15 cellular contexts compared by ENCODE assay signal in the genomic region with DNA sequence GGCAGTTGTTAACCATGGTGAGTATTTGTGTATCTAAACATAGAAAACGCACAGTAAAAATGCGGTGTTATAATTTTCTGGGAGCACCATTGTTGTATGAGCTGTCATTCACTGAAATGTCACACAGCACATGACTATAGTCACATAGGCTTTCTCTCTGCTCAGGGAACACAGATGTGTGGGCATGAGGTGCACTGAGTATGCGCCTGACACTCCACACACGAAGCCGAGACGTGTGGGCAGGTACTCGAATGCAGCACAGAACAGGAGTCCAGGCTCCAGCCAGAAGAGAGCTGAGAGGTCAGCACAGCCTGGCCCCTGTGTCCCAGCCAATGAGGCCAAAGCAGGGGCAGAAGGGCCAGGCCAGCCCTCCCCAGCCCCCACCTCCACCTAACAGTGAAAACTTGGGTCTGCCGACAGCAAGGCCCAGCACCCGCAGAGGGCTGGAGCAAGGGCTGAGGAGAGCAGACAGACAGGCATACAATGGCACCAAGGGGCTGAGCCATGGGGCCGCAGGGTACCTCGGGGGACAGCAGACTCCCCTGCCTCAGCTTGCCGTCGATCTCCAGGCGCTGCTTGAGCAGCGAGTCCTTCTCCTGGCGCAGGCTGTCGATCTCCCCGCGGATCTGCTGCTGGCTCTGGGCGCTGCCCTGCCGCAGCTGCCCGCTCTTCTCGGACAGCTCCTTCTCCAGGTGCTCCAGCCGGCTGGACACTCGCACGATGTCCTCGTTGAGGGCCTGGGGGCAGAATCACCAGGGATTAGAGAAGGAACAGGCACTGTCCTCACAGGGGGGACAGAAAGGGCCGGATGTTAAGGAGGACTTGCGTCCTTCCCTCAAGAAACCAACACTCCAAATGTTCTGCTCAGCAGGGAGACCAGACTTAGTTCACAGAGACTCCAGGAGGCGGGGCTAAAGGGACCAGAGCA. TPM values are rescaled to one million over a fixed set of nuclear protein-coding genes. Genes with fewer than 3 reads are reported as not detected.
A peak's percentile ranks its signal among the peaks of the same experiment; 100 is the strongest.
DNase-seq lines count a peak whose midpoint lies in the region; ATAC-seq and TF ChIP-seq lines count a peak whose summit lies in the region.
"Had no signal": no experiment of that assay in that cellular context is flagged by ENCODE, and none has a peak within 500 bp of the region (broad histone marks: within the 10 kb centered on the region; RNA-seq: fewer than 3 reads in every experiment).

No MANE protein-coding gene starts in this region.

- H3K27ac Mint-ChIP-seq in Calu3 (ENCODE audit: unreplicated experiment) (peak overlapping the region; percentile 25), GM23338 (no peak overlapping the region), nephron progenitor cell (peak overlapping the region; percentile 92)
- H3K27ac Mint-ChIP-seq in activated T-helper 1 cell treated with anti-CD3 and anti-CD28 coated beads, Interleukin-12 subunit alpha, Interleukin-12 subunit beta, Interleukin-2, Interleukin-4 antibody, amounts not matched to agents 30 ng/mL and 10 ng/mL and 1 ng/mL, durations not matched to agents 14 hours and 24 hours and 36 hours: no peak overlapping the region
- H3K27ac Mint-ChIP-seq: activated naive CD4-positive, alpha-beta T cell treated with anti-CD3 and anti-CD28 coated beads, Interleukin-2, amount 50 U/mL, for 24 hours had no signal

- DNase-seq in Calu3 (no peak), GM23338 (ENCODE audit: low spot score) (peak; percentile 22), caudate nucleus (lab: John Stamatoyannopoulos, UW) (peak in 36 of 61 donors; percentile 5 to 75 (median 37)), nephron progenitor cell (no peak), NCI-H1930 (lab: John Stamatoyannopoulos, UW) (no peak)
- no peak for DNase-seq in activated T-helper 1 cell treated with anti-CD3 and anti-CD28 coated beads, Interleukin-12 subunit alpha, Interleukin-12 subunit beta, Interleukin-2, Interleukin-4 antibody, amounts not matched to agents 30 ng/mL and 10 ng/mL and 1 ng/mL, durations not matched to agents 14 hours and 24 hours and 36 hours (ENCODE audit: low spot score)
- DNase-seq: NCI-H69; OCI-M1; ovary; stimulated activated CD4-positive, alpha-beta T cell treated with anti-CD3 and anti-CD28 coated beads, Interleukin-2, amount 100 ng/mL, for 24 hours had no signal

- 0 out of 2 replicates have a peak, but pooled peaks cover 4% of the 10 kb centered on the region for H3K79me2 ChIP-seq in GM23338 (replicated peaks; ENCODE audit: insufficient read depth)

- H3K4me2 ChIP-seq in GM23338: no peak overlapping the region

- no peaks in the 10 kb centered on the region for H3K9me2 ChIP-seq in GM23338 (ENCODE audit: insufficient read depth)

- H3K9me3 Mint-ChIP-seq in Calu3 (ENCODE audit: low read depth, unreplicated experiment) (peaks cover 6% of the 10 kb centered on the region), GM23338 (peaks cover 57% of the 10 kb centered on the region), nephron progenitor cell (peaks cover 38% of the 10 kb centered on the region)
- peaks cover 4% of the 10 kb centered on the region for H3K9me3 Mint-ChIP-seq in activated T-helper 1 cell treated with anti-CD3 and anti-CD28 coated beads, Interleukin-12 subunit alpha, Interleukin-12 subunit beta, Interleukin-2, Interleukin-4 antibody, amounts not matched to agents 30 ng/mL and 10 ng/mL and 1 ng/mL, durations not matched to agents 14 hours and 24 hours and 36 hours
- H3K9me3 Mint-ChIP-seq: activated naive CD4-positive, alpha-beta T cell treated with anti-CD3 and anti-CD28 coated beads, Interleukin-2, amount 50 U/mL, for 24 hours had no signal

- H3K4me1 ChIP-seq in GM23338 (ENCODE audit: insufficient read depth): no peaks in the 10 kb centered on the region
- H3K4me1 ChIP-seq: SJSA1 had no signal

- H4K20me1 ChIP-seq in GM23338 (replicated peaks; ENCODE audit: insufficient read depth): peaks cover 9% of the 10 kb centered on the region

- H3K4me3 Mint-ChIP-seq in Calu3 (ENCODE audit: low read depth, unreplicated experiment) (no peak overlapping the region), GM23338 (no peak overlapping the region), nephron progenitor cell (no peak overlapping the region)
- no peak overlapping the region for H3K4me3 Mint-ChIP-seq in activated T-helper 1 cell treated with anti-CD3 and anti-CD28 coated beads, Interleukin-12 subunit alpha, Interleukin-12 subunit beta, Interleukin-2, Interleukin-4 antibody, amounts not matched to agents 30 ng/mL and 10 ng/mL and 1 ng/mL, durations not matched to agents 14 hours and 24 hours and 36 hours
- H3K4me3 Mint-ChIP-seq: activated naive CD4-positive, alpha-beta T cell treated with anti-CD3 and anti-CD28 coated beads, Interleukin-2, amount 50 U/mL, for 24 hours had no signal

- no peaks in the 10 kb centered on the region for H3K27me3 Mint-ChIP-seq in Calu3 (ENCODE audit: unreplicated experiment)
- H3K27me3 Mint-ChIP-seq in GM23338 (ENCODE audit: insufficient read depth, low read depth, poor library complexity): peaks cover 39% of the 10 kb centered on the region
- peaks cover 3% of the 10 kb centered on the region for H3K27me3 Mint-ChIP-seq in nephron progenitor cell (ENCODE audit: low read depth, poor library complexity)
- H3K27me3 Mint-ChIP-seq in activated T-helper 1 cell treated with anti-CD3 and anti-CD28 coated beads, Interleukin-12 subunit alpha, Interleukin-12 subunit beta, Interleukin-2, Interleukin-4 antibody, amounts not matched to agents 30 ng/mL and 10 ng/mL and 1 ng/mL, durations not matched to agents 14 hours and 24 hours and 36 hours (ENCODE audit: insufficient read depth): no peaks in the 10 kb centered on the region
- H3K27me3 Mint-ChIP-seq: activated naive CD4-positive, alpha-beta T cell treated with anti-CD3 and anti-CD28 coated beads, Interleukin-2, amount 50 U/mL, for 24 hours had no signal

- intact Hi-C loops in Calu3 (cut with micrococcal nuclease; ENCODE audit: unreplicated experiment): no loop called here
- intact Hi-C loops in activated T-helper 1 cell treated with anti-CD3 and anti-CD28 coated beads, Interleukin-12 subunit alpha, Interleukin-12 subunit beta, Interleukin-2, Interleukin-4 antibody, amounts not matched to agents 30 ng/mL and 10 ng/mL and 1 ng/mL, durations not matched to agents 14 hours and 24 hours and 36 hours (cut with micrococcal nuclease): no loop called here

- no peak for TF ChIP-seq CTCF in Calu3 (IDR thresholded peaks at IDR 0.05; ENCODE audit: unreplicated experiment)
- no peak for TF ChIP-seq CTCF in GM23338 (conservative IDR thresholded peaks at IDR 0.05; ENCODE audit: low read depth in 2 of 2)
- TF ChIP-seq CTCF in nephron progenitor cell (IDR thresholded peaks at IDR 0.05): no peak

- ATAC-seq in GM23338: no peak; the same call in 2 of the 3 replicates
- ATAC-seq in HG02571 (IDR thresholded peaks at IDR 0.05; ENCODE audit: unreplicated experiment): no peak

- peaks cover 3% of the 10 kb centered on the region; the same call in 1 of the 2 replicates for H3F3A ChIP-seq in GM23338 (replicated peaks; ENCODE audit: low read depth)

- peaks cover 50% of the 10 kb centered on the region for H3K36me3 ChIP-seq in GM23338 (ENCODE audit: insufficient read depth)
- H3K36me3 ChIP-seq: ovary had no signal

- peaks cover 47% of the 10 kb centered on the region for H3K36me3 Mint-ChIP-seq in Calu3 (ENCODE audit: insufficient read depth, unreplicated experiment)
- peaks cover 96% of the 10 kb centered on the region for H3K36me3 Mint-ChIP-seq in GM23338 (ENCODE audit: low read depth)
- peaks cover 86% of the 10 kb centered on the region for H3K36me3 Mint-ChIP-seq in nephron progenitor cell (ENCODE audit: low read depth)
- peaks cover 23% of the 10 kb centered on the region for H3K36me3 Mint-ChIP-seq in activated T-helper 1 cell treated with anti-CD3 and anti-CD28 coated beads, Interleukin-12 subunit alpha, Interleukin-12 subunit beta, Interleukin-2, Interleukin-4 antibody, amounts not matched to agents 30 ng/mL and 10 ng/mL and 1 ng/mL, durations not matched to agents 14 hours and 24 hours and 36 hours (ENCODE audit: low read depth)

- H3K27ac ChIP-seq in GM23338 (ENCODE audit: low read depth) (no peak overlapping the region), caudate nucleus (ENCODE audit: low read depth, low read length) (no peak overlapping the region)
- H3K27ac ChIP-seq: epithelial cell of prostate, ovary, SJSA1 had no signal

- H3K4me3 ChIP-seq in GM23338: no peak overlapping the region
- H3K4me3 ChIP-seq: ovary, SJSA1 had no signal

- BruUV-seq in Calu3 (replicated peaks; lab: Mats Ljungman, UMichigan): no TSS peak

- no peaks in the 10 kb centered on the region for H3K4me1 Mint-ChIP-seq in Calu3 (ENCODE audit: low read depth, unreplicated experiment)
- H3K4me1 Mint-ChIP-seq in GM23338: no peaks in the 10 kb centered on the region
- no peaks in the 10 kb centered on the region for H3K4me1 Mint-ChIP-seq in nephron progenitor cell
- H3K4me1 Mint-ChIP-seq in activated T-helper 1 cell treated with anti-CD3 and anti-CD28 coated beads, Interleukin-12 subunit alpha, Interleukin-12 subunit beta, Interleukin-2, Interleukin-4 antibody, amounts not matched to agents 30 ng/mL and 10 ng/mL and 1 ng/mL, durations not matched to agents 14 hours and 24 hours and 36 hours (ENCODE audit: low read depth): no peaks in the 10 kb centered on the region
- H3K4me1 Mint-ChIP-seq: activated naive CD4-positive, alpha-beta T cell treated with anti-CD3 and anti-CD28 coated beads, Interleukin-2, amount 50 U/mL, for 24 hours had no signal

- no peak overlapping the region for H2AFZ ChIP-seq in GM23338

- no peaks in the 10 kb centered on the region for H3K27me3 ChIP-seq in GM23338 (ENCODE audit: insufficient read depth)
- H3K27me3 ChIP-seq: ovary, SJSA1 had no signal

- CTCF ChIA-PET in Calu3 (lab: Charles Lee): no interaction called here

RNA-seq across cellular contexts. Expression of a gene that starts 24.0 kb away (rescaled TPM):
- total RNA-seq in Calu3 (2022): 1.4 and 1.7 TPM in 2 replicates
- 13.4 and 20.1 TPM in 2 replicates for total RNA-seq in GM23338 (2014; rRNA removed; shearing (Covaris generic))
- 4.3 and 4.6 TPM in 2 replicates for polyA plus RNA-seq in GM23338 (2016; fragmentation: Nextera tagmentation; extraction: Ambion mirVana)
- total RNA-seq in activated T-helper 1 cell treated with anti-CD3 and anti-CD28 coated beads, Interleukin-12 subunit alpha, Interleukin-12 subunit beta, Interleukin-2, Interleukin-4 antibody, amounts not matched to agents 30 ng/mL and 10 ng/mL and 1 ng/mL, durations not matched to agents 14 hours and 24 hours and 36 hours: 2.4 and 2.7 TPM in 2 replicates

RNA-seq across cellular contexts. Expression of a gene that starts 47.9 kb away (rescaled TPM):
- total RNA-seq in Calu3 (2022): 0.35 and 0.37 TPM in 2 replicates
- total RNA-seq in GM23338 (2014; rRNA removed; shearing (Covaris generic)): 0.50 and 0.90 TPM in 2 replicates
- polyA plus RNA-seq in GM23338 (2016; fragmentation: Nextera tagmentation; extraction: Ambion mirVana): 0.21 and 0.45 TPM in 2 replicates
- not detected in 2 replicates for total RNA-seq in activated T-helper 1 cell treated with anti-CD3 and anti-CD28 coated beads, Interleukin-12 subunit alpha, Interleukin-12 subunit beta, Interleukin-2, Interleukin-4 antibody, amounts not matched to agents 30 ng/mL and 10 ng/mL and 1 ng/mL, durations not matched to agents 14 hours and 24 hours and 36 hours
- total RNA-seq: SJSA1 had no signal

RNA-seq across cellular contexts. Expression of a gene that starts 56.0 kb away (rescaled TPM):
- 41.7 and 45.2 TPM in 2 replicates for total RNA-seq in Calu3 (2022)
- 37.1 and 42.3 TPM in 2 replicates for total RNA-seq in GM23338 (2014; rRNA removed; shearing (Covaris generic))
- 10.9 and 11.2 TPM in 2 replicates for polyA plus RNA-seq in GM23338 (2016; fragmentation: Nextera tagmentation; extraction: Ambion mirVana)
- total RNA-seq in activated T-helper 1 cell treated with anti-CD3 and anti-CD28 coated beads, Interleukin-12 subunit alpha, Interleukin-12 subunit beta, Interleukin-2, Interleukin-4 antibody, amounts not matched to agents 30 ng/mL and 10 ng/mL and 1 ng/mL, durations not matched to agents 14 hours and 24 hours and 36 hours: 17.6 and 19.2 TPM in 2 replicates

RNA-seq across cellular contexts. Expression of a gene that starts 59.3 kb away (rescaled TPM):
- total RNA-seq in Calu3 (2022): 6.7 and 8.0 TPM in 2 replicates
- total RNA-seq in GM23338 (2014; rRNA removed; shearing (Covaris generic)): 4.5 and 4.8 TPM in 2 replicates
- 2.1 and 3.9 TPM in 2 replicates for polyA plus RNA-seq in GM23338 (2016; fragmentation: Nextera tagmentation; extraction: Ambion mirVana)
- 0.66 and 1.0 TPM in 2 replicates for total RNA-seq in activated T-helper 1 cell treated with anti-CD3 and anti-CD28 coated beads, Interleukin-12 subunit alpha, Interleukin-12 subunit beta, Interleukin-2, Interleukin-4 antibody, amounts not matched to agents 30 ng/mL and 10 ng/mL and 1 ng/mL, durations not matched to agents 14 hours and 24 hours and 36 hours

RNA-seq across cellular contexts. Expression of a gene that starts 59.4 kb away (rescaled TPM):
- total RNA-seq in Calu3 (2022): not detected in 2 replicates
- total RNA-seq in GM23338 (2014; rRNA removed; shearing (Covaris generic)): 0.14 TPM in 1 of 2 replicates, not detected in the other
- not detected in 2 replicates for polyA plus RNA-seq in GM23338 (2016; fragmentation: Nextera tagmentation; extraction: Ambion mirVana)
- not detected in 2 replicates for total RNA-seq in activated T-helper 1 cell treated with anti-CD3 and anti-CD28 coated beads, Interleukin-12 subunit alpha, Interleukin-12 subunit beta, Interleukin-2, Interleukin-4 antibody, amounts not matched to agents 30 ng/mL and 10 ng/mL and 1 ng/mL, durations not matched to agents 14 hours and 24 hours and 36 hours
- total RNA-seq: urinary bladder had no signal

Comparison
In these comparisons a context has a peak if more than half of its experiments do, and no peak if none do; other contexts are left out.
1. DNase-seq: peak in GM23338 (single experiment) and caudate nucleus (36 of 61); none in Calu3 (single experiment), nephron progenitor cell (single experiment), NCI-H1930 (0 of 2) and activated T-helper 1 cell treated with anti-CD3 and anti-CD28 coated beads, Interleukin-12 subunit alpha, Interleukin-12 subunit beta, Interleukin-2, Interleukin-4 antibody, amounts not matched to agents 30 ng/mL and 10 ng/mL and 1 ng/mL, durations not matched to agents 14 hours and 24 hours and 36 hours (single experiment).
2. H3K27ac Mint-ChIP-seq: peak in Calu3 (single experiment) and nephron progenitor cell (single experiment); none in GM23338 (single experiment) and activated T-helper 1 cell treated with anti-CD3 and anti-CD28 coated beads, Interleukin-12 subunit alpha, Interleukin-12 subunit beta, Interleukin-2, Interleukin-4 antibody, amounts not matched to agents 30 ng/mL and 10 ng/mL and 1 ng/mL, durations not matched to agents 14 hours and 24 hours and 36 hours (single experiment).